12 cellular contexts compared by ENCODE assay signal in genomic region chr14:92323916-92324818, GRCh38. TPM values are rescaled to one million over a fixed set of nuclear protein-coding genes. Genes with fewer than 3 reads are reported as not detected.
DNase-seq lines count a peak whose midpoint lies in the region; ATAC-seq lines count a peak whose summit lies in the region.
"Had no signal": no experiment of that assay in that cellular context is flagged by ENCODE, and none has a peak within 500 bp of the region (broad histone marks: within the 10 kb centered on the region; RNA-seq: fewer than 3 reads in every experiment).

No MANE protein-coding gene starts in this region.

- no peak overlapping the region for H3K27ac Mint-ChIP-seq in activated T-cell treated with anti-CD3 and anti-CD28 coated beads, Interleukin-2, amount 50 U/mL, for 24 hours
- no peak overlapping the region for H3K27ac Mint-ChIP-seq in activated naive CD8-positive, alpha-beta T cell treated with anti-CD3 and anti-CD28 coated beads for 36 hours
- H3K27ac Mint-ChIP-seq in stimulated activated naive CD8-positive, alpha-beta T cell treated with anti-CD3 and anti-CD28 coated beads, Interleukin-15, amount 100 ng/mL, for 72 hours = no peak overlapping the region

- DNase-seq in activated T-cell treated with anti-CD3 and anti-CD28 coated beads, Interleukin-2, amount 50 U/mL, for 24 hours = no peak
- DNase-seq in activated T-cell treated with anti-CD3 and anti-CD28 coated beads, Interleukin-2, amount 50 U/mL, for 48 hours = no peak
- no peak for DNase-seq in activated naive CD8-positive, alpha-beta T cell treated with anti-CD3 and anti-CD28 coated beads for 36 hours
- DNase-seq in left kidney (ENCODE audit: low read depth, low spot score) = peak; percentile 7
- no peak for DNase-seq in stimulated activated naive CD8-positive, alpha-beta T cell treated with anti-CD3 and anti-CD28 coated beads, Interleukin-15, amount 100 ng/mL, for 72 hours
- DNase-seq in HuH-7 (ENCODE audit: low spot score) = no peak
- DNase-seq: ACHN, GOT3, KG1, NCI-H2171 had no signal

- peaks cover 87% of the 10 kb centered on the region for H3K27me3 Mint-ChIP-seq in activated T-cell treated with anti-CD3 and anti-CD28 coated beads, Interleukin-2, amount 50 U/mL, for 24 hours
- H3K27me3 Mint-ChIP-seq in activated naive CD8-positive, alpha-beta T cell treated with anti-CD3 and anti-CD28 coated beads for 36 hours = peaks cover 78% of the 10 kb centered on the region
- peaks cover 91% of the 10 kb centered on the region for H3K27me3 Mint-ChIP-seq in stimulated activated naive CD8-positive, alpha-beta T cell treated with anti-CD3 and anti-CD28 coated beads, Interleukin-15, amount 100 ng/mL, for 72 hours

- no peaks in the 10 kb centered on the region for H3K9me3 Mint-ChIP-seq in activated T-cell treated with anti-CD3 and anti-CD28 coated beads, Interleukin-2, amount 50 U/mL, for 24 hours
- no peaks in the 10 kb centered on the region for H3K9me3 Mint-ChIP-seq in activated naive CD8-positive, alpha-beta T cell treated with anti-CD3 and anti-CD28 coated beads for 36 hours
- no peaks in the 10 kb centered on the region for H3K9me3 Mint-ChIP-seq in stimulated activated naive CD8-positive, alpha-beta T cell treated with anti-CD3 and anti-CD28 coated beads, Interleukin-15, amount 100 ng/mL, for 72 hours

- peak; percentile 6 for ATAC-seq in stimulated activated naive CD8-positive, alpha-beta T cell treated with anti-CD3 and anti-CD28 coated beads, Interleukin-15, amount 100 ng/mL, for 72 hours
- ATAC-seq in GM19395 (IDR thresholded peaks at IDR 0.05; ENCODE audit: unreplicated experiment) (no peak), HG02588 (IDR thresholded peaks at IDR 0.05; ENCODE audit: unreplicated experiment) (no peak)

- no peaks in the 10 kb centered on the region for H3K36me3 Mint-ChIP-seq in activated T-cell treated with anti-CD3 and anti-CD28 coated beads, Interleukin-2, amount 50 U/mL, for 24 hours (ENCODE audit: low read depth)
- H3K36me3 Mint-ChIP-seq in activated naive CD8-positive, alpha-beta T cell treated with anti-CD3 and anti-CD28 coated beads for 36 hours = no peaks in the 10 kb centered on the region

- peaks cover 14% of the 10 kb centered on the region for H3K4me1 Mint-ChIP-seq in activated T-cell treated with anti-CD3 and anti-CD28 coated beads, Interleukin-2, amount 50 U/mL, for 24 hours (ENCODE audit: low read depth)
- H3K4me1 Mint-ChIP-seq in activated naive CD8-positive, alpha-beta T cell treated with anti-CD3 and anti-CD28 coated beads for 36 hours = peaks cover 4% of the 10 kb centered on the region
- peaks cover 25% of the 10 kb centered on the region for H3K4me1 Mint-ChIP-seq in stimulated activated naive CD8-positive, alpha-beta T cell treated with anti-CD3 and anti-CD28 coated beads, Interleukin-15, amount 100 ng/mL, for 72 hours

- peak overlapping the region; percentile 35 for H3K4me3 Mint-ChIP-seq in activated T-cell treated with anti-CD3 and anti-CD28 coated beads, Interleukin-2, amount 50 U/mL, for 24 hours
- peak overlapping the region; percentile 37 for H3K4me3 Mint-ChIP-seq in activated naive CD8-positive, alpha-beta T cell treated with anti-CD3 and anti-CD28 coated beads for 36 hours
- peak overlapping the region; percentile 37 to 70 for H3K4me3 Mint-ChIP-seq in stimulated activated naive CD8-positive, alpha-beta T cell treated with anti-CD3 and anti-CD28 coated beads, Interleukin-15, amount 100 ng/mL, for 72 hours

RNA-seq across cellular contexts. Expression of gene SLC24A4, which starts 1.2 kb away (rescaled TPM):
- under 1 TPM; 0.06 to 0.08 TPM for total RNA-seq in activated naive CD8-positive, alpha-beta T cell treated with anti-CD3 and anti-CD28 coated beads for 36 hours
